In genomic region chr2:220373878-220374277, GRCh38 we compare ENCODE assay signal across 21 cellular contexts.
DNase-seq lines count a peak whose midpoint lies in the region; ATAC-seq, FAIRE-seq and TF ChIP-seq lines count a peak whose summit lies in the region.
"Had no signal": no experiment of that assay in that cellular context is flagged by ENCODE, and none has a peak within 500 bp of the region (broad histone marks: within the 10 kb centered on the region; RNA-seq: fewer than 3 reads in every experiment).

No MANE protein-coding gene starts in this region.

- no peak overlapping the region for H3K27ac Mint-ChIP-seq in stimulated activated effector memory CD8-positive, alpha-beta T cell treated with anti-CD3 and anti-CD28 coated beads, Interleukin-12 subunit alpha, Interleukin-12 subunit beta, amount 100 ng/mL, for 72 hours
- H3K27ac Mint-ChIP-seq: stimulated activated naive CD8-positive, alpha-beta T cell treated with anti-CD3 and anti-CD28 coated beads, Interleukin-15, amount 100 ng/mL, for 72 hours had no signal

- no peaks in the 10 kb centered on the region for H3K36me3 Mint-ChIP-seq in stimulated activated effector memory CD8-positive, alpha-beta T cell treated with anti-CD3 and anti-CD28 coated beads, Interleukin-12 subunit alpha, Interleukin-12 subunit beta, amount 100 ng/mL, for 72 hours

- no peak for TF ChIP-seq CTCF in astrocyte of the cerebellum (IDR thresholded peaks at IDR 0.05; ENCODE audit: low read depth, low read length, missing control alignments)

- H3K4me3 Mint-ChIP-seq in stimulated activated effector memory CD8-positive, alpha-beta T cell treated with anti-CD3 and anti-CD28 coated beads, Interleukin-12 subunit alpha, Interleukin-12 subunit beta, amount 100 ng/mL, for 72 hours, result no peak overlapping the region
- H3K4me3 Mint-ChIP-seq: stimulated activated naive CD8-positive, alpha-beta T cell treated with anti-CD3 and anti-CD28 coated beads, Interleukin-15, amount 100 ng/mL, for 72 hours had no signal

- DNase-seq in DMS79 treated with DMSO at 0.1 percent for 48 hours (lab: John Stamatoyannopoulos, UW) (peak; percentile 57), DMS79 (lab: John Stamatoyannopoulos, UW) (no peak), HTR-8/SVneo (ENCODE audit: insufficient read length, low spot score) (peak; percentile 11), astrocyte of the cerebellum (ENCODE audit: low read depth) (peak; percentile 8), iris pigment epithelial cell (ENCODE audit: low read depth) (peak; percentile 88), amygdala (lab: John Stamatoyannopoulos, UW) (no peak), SHP77 (lab: John Stamatoyannopoulos, UW) (no peak)
- DNase-seq in stimulated activated effector memory CD8-positive, alpha-beta T cell treated with anti-CD3 and anti-CD28 coated beads, Interleukin-12 subunit alpha, Interleukin-12 subunit beta, amount 100 ng/mL, for 72 hours (ENCODE audit: low spot score in 2 of 2), result no peak
- DNase-seq: 8988T; activated CD4-positive, alpha-beta T cell treated with anti-CD3 and anti-CD28 coated beads, Interleukin-2, amount 50 U/mL, for 4 hours; activated naive CD4-positive, alpha-beta T cell treated with anti-CD3 and anti-CD28 coated beads, Interleukin-2, amount 50 U/mL, for 16 hours; activated T-cell treated with anti-CD3 and anti-CD28 coated beads, Interleukin-2, amount 50 U/mL, for 1 hour; DMS153; H7; hypothalamus; Kasumi-1; midbrain; NCI-H69; stimulated activated naive CD8-positive, alpha-beta T cell treated with anti-CD3 and anti-CD28 coated beads, Interleukin-15, amount 100 ng/mL, for 72 hours had no signal

- in situ Hi-C loops in astrocyte of the cerebellum (cut with HindIII; ENCODE audit: low sequenced_read_pairs), result no loop called here

- no peak overlapping the region for H3K4me3 ChIP-seq in astrocyte of the cerebellum (ENCODE audit: low read depth, low read length)
- H3K4me3 ChIP-seq: cardiac muscle cell had no signal

- no peaks in the 10 kb centered on the region for H3K4me1 Mint-ChIP-seq in stimulated activated effector memory CD8-positive, alpha-beta T cell treated with anti-CD3 and anti-CD28 coated beads, Interleukin-12 subunit alpha, Interleukin-12 subunit beta, amount 100 ng/mL, for 72 hours
- H3K4me1 Mint-ChIP-seq: stimulated activated naive CD8-positive, alpha-beta T cell treated with anti-CD3 and anti-CD28 coated beads, Interleukin-15, amount 100 ng/mL, for 72 hours had no signal

- FAIRE-seq in HTR-8/SVneo (lab: Jason Lieb, UNC), result peak; percentile 54
- FAIRE-seq: GM18507 had no signal

- no peak for ATAC-seq in stimulated activated effector memory CD8-positive, alpha-beta T cell treated with anti-CD3 and anti-CD28 coated beads, Interleukin-12 subunit alpha, Interleukin-12 subunit beta, amount 100 ng/mL, for 72 hours
- ATAC-seq: stimulated activated naive CD8-positive, alpha-beta T cell treated with anti-CD3 and anti-CD28 coated beads, Interleukin-15, amount 100 ng/mL, for 72 hours had no signal

- peaks cover 1% of the 10 kb centered on the region for H3K9me3 Mint-ChIP-seq in stimulated activated effector memory CD8-positive, alpha-beta T cell treated with anti-CD3 and anti-CD28 coated beads, Interleukin-12 subunit alpha, Interleukin-12 subunit beta, amount 100 ng/mL, for 72 hours

Comparison
In these comparisons a context has a peak if more than half of its experiments do, and no peak if none do; other contexts are left out.
1. DNase-seq: peak in DMS79 treated with DMSO at 0.1 percent for 48 hours (single experiment), HTR-8/SVneo (single experiment), astrocyte of the cerebellum (single experiment) and iris pigment epithelial cell (single experiment); none in DMS79 (single experiment), amygdala (0 of 56), stimulated activated effector memory CD8-positive, alpha-beta T cell treated with anti-CD3 and anti-CD28 coated beads, Interleukin-12 subunit alpha, Interleukin-12 subunit beta, amount 100 ng/mL, for 72 hours (0 of 2) and SHP77 (0 of 2).